ENCODE assay signal across 24 cellular contexts in genomic region chr7:74000489-74001149, GRCh38. TPM values are rescaled to one million over a fixed set of nuclear protein-coding genes. Genes with fewer than 3 reads are reported as not detected.
DNase-seq lines count a peak whose midpoint lies in the region; ATAC-seq and TF ChIP-seq lines count a peak whose summit lies in the region.
"Had no signal": no experiment of that assay in that cellular context is flagged by ENCODE, and none has a peak within 500 bp of the region (broad histone marks: within the 10 kb centered on the region; RNA-seq: fewer than 3 reads in every experiment).

No MANE protein-coding gene starts in this region.

- H3K4me1 ChIP-seq in right atrium auricular region = peaks cover 0 to 25% of the 10 kb centered on the region in 2 donors
- H3K4me1 ChIP-seq in osteoblast (ENCODE audit: insufficient read depth, low read length) = peaks cover 32% of the 10 kb centered on the region
- H3K4me1 ChIP-seq in uterus = peaks cover 0 to 19% of the 10 kb centered on the region in 2 donors

- H3K79me2 ChIP-seq in osteoblast (ENCODE audit: insufficient read depth, low read length) = no peaks in the 10 kb centered on the region

- H3K9me3 ChIP-seq in right atrium auricular region = no peaks in the 10 kb centered on the region
- no peaks in the 10 kb centered on the region for H3K9me3 ChIP-seq in osteoblast (ENCODE audit: low read depth, low read length)
- no peaks in the 10 kb centered on the region for H3K9me3 ChIP-seq in uterus
- H3K9me3 ChIP-seq: neutrophil had no signal

- H3K27ac ChIP-seq in right atrium auricular region (peak overlapping the region; percentile 16 to 31), osteoblast (ENCODE audit: low read depth, low read length) (peak overlapping the region; percentile 67), uterus (peak overlapping the region; percentile 68 to 87)
- H3K27ac ChIP-seq: neutrophil had no signal

- no peak overlapping the region for H2AFZ ChIP-seq in osteoblast (ENCODE audit: low read length)

- intact Hi-C loops in Right ventricle myocardium inferior (cut with DNase I) = no loop called here
- intact Hi-C loops in uterus (cut with DNase I; ENCODE audit: low total_unique reads) = no loop called here

- H3K4me2 ChIP-seq in osteoblast (ENCODE audit: insufficient read depth, low read length) = no peak overlapping the region

- no peak for TF ChIP-seq CTCF in right atrium auricular region (IDR thresholded peaks at IDR 0.05)
- no peak for TF ChIP-seq CTCF in osteoblast (IDR thresholded peaks at IDR 0.05; ENCODE audit: extremely low read depth, low read depth, low read length)
- TF ChIP-seq CTCF in uterus (IDR thresholded peaks at IDR 0.05) = no peak

- no peak for TF ChIP-seq POLR2A in uterus (IDR thresholded peaks at IDR 0.05)

- H3K27me3 ChIP-seq in right atrium auricular region (no peaks in the 10 kb centered on the region), osteoblast (ENCODE audit: insufficient read depth, low read length) (no peaks in the 10 kb centered on the region), uterus (no peaks in the 10 kb centered on the region)

- DNase-seq in right atrium auricular region (ENCODE audit: low spot score) = no peak
- DNase-seq in Right ventricle myocardium inferior (ENCODE audit: missing footprints) = no peak
- peak; percentile 39 for DNase-seq in ecto neural progenitor cell (ENCODE audit: low spot score)
- no peak for DNase-seq in osteoblast (ENCODE audit: insufficient read length, low spot score, missing footprints)
- DNase-seq in uterus = no peak
- DNase-seq in NCI-H82 (lab: John Stamatoyannopoulos, UW) = no peak
- DNase-seq: activated CD4-positive, alpha-beta T cell treated with anti-CD3 and anti-CD28 coated beads for 48 hours; activated CD8-positive, alpha-beta memory T cell treated with anti-CD3 and anti-CD28 coated beads, Interleukin-2, amount 10 ng/mL, durations not matched to agents 7 days and 5 days; activated naive CD4-positive, alpha-beta T cell treated with anti-CD3 and anti-CD28 coated beads for 36 hours; CD8-positive, alpha-beta memory T cell; cortex of kidney; DMS53; GDM1; NCI-H1048; NCI-H187; NCI-H526 treated with DMSO at 0.1 percent for 48 hours; stimulated activated CD4-positive, alpha-beta T cell treated with anti-CD3 and anti-CD28 coated beads, Interleukin-12 subunit alpha, Interleukin-12 subunit beta, amount 100 ng/mL, for 4 hours; stimulated activated naive CD8-positive, alpha-beta T cell treated with anti-CD3 and anti-CD28 coated beads, Interleukin-15, Interleukin-2, amounts not matched to agents 100 U/mL and 50 U/mL, for 24 hours; trophoblast cell had no signal

- H3K36me3 ChIP-seq in right atrium auricular region (no peaks in the 10 kb centered on the region), osteoblast (ENCODE audit: insufficient read depth, low read length) (no peaks in the 10 kb centered on the region), uterus (no peaks in the 10 kb centered on the region)
- H3K36me3 ChIP-seq: neutrophil had no signal

- H3K4me3 ChIP-seq in right atrium auricular region (no peak overlapping the region), osteoblast (ENCODE audit: insufficient read depth, low read length) (no peak overlapping the region), uterus (no peak overlapping the region)

- ATAC-seq in Right ventricle myocardium inferior (no peak), GM21717 (IDR thresholded peaks at IDR 0.05; ENCODE audit: unreplicated experiment) (no peak), GM21619 (IDR thresholded peaks at IDR 0.05; ENCODE audit: unreplicated experiment) (no peak)
- ATAC-seq: activated CD8-positive, alpha-beta memory T cell treated with anti-CD3 and anti-CD28 coated beads, Interleukin-2, amount 10 ng/mL, durations not matched to agents 7 days and 5 days; stimulated activated naive CD8-positive, alpha-beta T cell treated with anti-CD3 and anti-CD28 coated beads, Interleukin-15, Interleukin-2, amounts not matched to agents 100 U/mL and 50 U/mL, for 24 hours had no signal

- H4K20me1 ChIP-seq in osteoblast (ENCODE audit: insufficient read depth, low read length) = no peaks in the 10 kb centered on the region

RNA-seq across cellular contexts. Expression of gene ELN, which starts 27.4 kb away (rescaled TPM):
- total RNA-seq in right atrium auricular region (100 to 1,000 TPM; 138 to 149 TPM), Right ventricle myocardium inferior (29.9 TPM), osteoblast (69.1 and 113 TPM in 2 replicates), uterus (100 to 1,000 TPM in 2 of 4 donors, 10 to 100 TPM in 1, 1 to 10 TPM in 1; 4.1 to 427 (median 92.4) TPM)
- total RNA-seq: activated CD8-positive, alpha-beta memory T cell treated with anti-CD3 and anti-CD28 coated beads, Interleukin-2, amount 10 ng/mL, durations not matched to agents 7 days and 5 days; CD8-positive, alpha-beta memory T cell; SK-MEL-5; T-helper 2 cell treated with Interferon-gamma antibody and Interleukin-4, amounts not matched to agents 100 ng/mL and 5 ng/mL, for 36 hours had no signal

Comparison
In these comparisons a context has a peak if more than half of its experiments do, and no peak if none do; other contexts are left out.
1. H3K27ac ChIP-seq: peak in every context shown above with its lines; median percentile 78 in uterus; 67 in osteoblast; 24 in right atrium auricular region.